In the genomic region with DNA sequence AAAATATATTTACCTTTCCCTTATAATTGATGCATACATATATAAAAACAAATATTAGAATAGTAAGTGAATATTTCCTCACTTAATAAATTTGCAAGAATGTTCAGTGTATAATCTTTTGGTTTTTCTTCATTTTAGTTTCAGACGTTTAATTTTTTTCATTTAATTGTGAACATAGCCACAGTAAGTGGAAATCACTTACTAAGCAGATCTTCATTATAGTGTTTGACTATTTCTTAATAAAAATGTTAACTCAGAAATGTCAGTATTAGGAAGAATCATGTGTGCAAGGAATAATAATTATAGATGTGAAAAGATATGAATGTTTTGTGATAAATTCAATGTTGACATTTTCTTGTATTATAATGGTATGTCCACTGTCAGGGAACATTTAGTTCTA, we compare ENCODE assay signal across 30 cellular contexts.
"Had no signal": no experiment of that assay in that cellular context is flagged by ENCODE, and none has a peak within 500 bp of the region (broad histone marks: within the 10 kb centered on the region; RNA-seq: fewer than 3 reads in every experiment).

No MANE protein-coding gene starts in this region.

- H3K36me3 ChIP-seq: brain microvascular endothelial cell, gastrocnemius medialis, WERI-Rb-1 had no signal

- H3K27ac ChIP-seq: brain microvascular endothelial cell, coronary artery, dorsolateral prefrontal cortex, gastrocnemius medialis, heart left ventricle, WERI-Rb-1 had no signal

- H3K4me3 ChIP-seq: coronary artery, dorsolateral prefrontal cortex, gastrocnemius medialis, heart left ventricle had no signal

- FAIRE-seq: astrocyte, bronchial epithelial cell had no signal

- H3K9me3 ChIP-seq: gastrocnemius medialis, heart left ventricle had no signal

- H3K27me3 ChIP-seq: brain microvascular endothelial cell, dorsolateral prefrontal cortex, gastrocnemius medialis, heart left ventricle had no signal

- DNase-seq: activated B cell treated with CpG ODN at 0.5 μM for 24 hours; activated CD4-positive, alpha-beta T cell treated with anti-CD3 and anti-CD28 coated beads for 48 hours; activated CD4-positive, alpha-beta T cell treated with anti-CD3 and anti-CD28 coated beads, Interleukin-2, amount 50 U/mL, for 1 hour; activated CD4-positive, alpha-beta T cell treated with anti-CD3 and anti-CD28 coated beads, Interleukin-2, amount 50 U/mL, for 48 hours; activated CD8-positive, alpha-beta memory T cell treated with anti-CD3 and anti-CD28 coated beads for 24 hours; activated CD8-positive, alpha-beta T cell treated with anti-CD3 and anti-CD28 coated beads for 36 hours; activated effector memory CD4-positive, alpha-beta T cell treated with Interleukin-2 at 50 U/mL for 16 hours; activated gamma-delta T cell treated with Interleukin-2 at 50 U/mL for 16 hours; activated naive CD4-positive, alpha-beta T cell treated with anti-CD3 and anti-CD28 coated beads, Interleukin-2, amount 50 U/mL, for 16 hours; activated naive CD4-positive, alpha-beta T cell treated with Interleukin-2 at 50 U/mL for 16 hours; activated T-cell treated with anti-CD3 and anti-CD28 coated beads, Interleukin-2, amount 50 U/mL, for 4 hours; amniotic stem cell; anterior cingulate cortex; brain microvascular endothelial cell; dorsolateral prefrontal cortex; effector memory CD4-positive, alpha-beta T cell; endodermal cell; foreskin fibroblast; gastrocnemius medialis; glutamatergic neuron; heart left ventricle; T-helper 17 cell; T1000; WERI-Rb-1 had no signal

- ATAC-seq: activated CD4-positive, CD25-positive, alpha-beta regulatory T cell treated with anti-CD3 and anti-CD28 coated beads, Interleukin-2, amount 50 U/mL, for 24 hours; activated CD8-positive, alpha-beta T cell treated with anti-CD3 and anti-CD28 coated beads for 36 hours; activated T-cell treated with anti-CD3 and anti-CD28 coated beads, Interleukin-2, amount 50 U/mL, for 4 hours; activated T-helper 17 cell treated with anti-CD3 and anti-CD28 coated beads, Interleukin-2, amount 50 U/mL, for 72 hours; esophagus mucosa; gastrocnemius medialis; heart left ventricle; T-helper 17 cell had no signal
